In genomic region chr5:119397518-119398380, GRCh38 we compare ENCODE assay signal across 8 cellular contexts. TPM values are rescaled to one million over a fixed set of nuclear protein-coding genes. Genes with fewer than 3 reads are reported as not detected.
DNase-seq lines count a peak whose midpoint lies in the region; ATAC-seq and TF ChIP-seq lines count a peak whose summit lies in the region.

No MANE protein-coding gene starts in this region.

- WGBS in prostate gland: 71% methylated on average over 10 of the region's 10 CpGs
- WGBS in endodermal cell (ENCODE audit: insufficient coverage in 1 of 2, insufficient read length in 1 of 2), 2 experiments: 95 to 97% methylated on average over 7 to 10 of the region's 10 CpGs

- H3K9me3 ChIP-seq in adipocyte (ENCODE audit: control insufficient read depth, low read length) (no peaks in the 10 kb centered on the region), skeletal muscle tissue (ENCODE audit: control insufficient read depth in 3 of 3, low read length in 3 of 3) (no peaks in the 10 kb centered on the region), prostate gland (no peaks in the 10 kb centered on the region), endodermal cell (ENCODE audit: control insufficient read depth, low read length) (no peaks in the 10 kb centered on the region)

- H3K27me3 ChIP-seq in adipocyte (replicated peaks; ENCODE audit: control insufficient read depth, insufficient read depth, low read length) (no peaks in the 10 kb centered on the region), skeletal muscle tissue (ENCODE audit: control insufficient read depth in 3 of 3, insufficient read depth in 3 of 3, low read length in 3 of 3) (no peaks in the 10 kb centered on the region), prostate gland (replicated peaks; ENCODE audit: insufficient read depth) (no peaks in the 10 kb centered on the region), endodermal cell (ENCODE audit: control insufficient read depth, insufficient read depth, low read length, poor library complexity, severe bottlenecking) (no peaks in the 10 kb centered on the region)

- ATAC-seq in GM19463 (IDR thresholded peaks at IDR 0.05; ENCODE audit: unreplicated experiment) (peak; percentile 50), HG03457 (IDR thresholded peaks at IDR 0.05; ENCODE audit: unreplicated experiment) (peak; percentile 68)

- intact Hi-C loops in prostate gland (cut with DNase I): loop anchor here (5.0 kb wide), 1 partner anchor 130 kb away; no protein-coding TSS in a partner anchor

- H3K36me3 ChIP-seq in adipocyte (ENCODE audit: control insufficient read depth, insufficient read depth, low read length, severe bottlenecking) (no peaks in the 10 kb centered on the region), skeletal muscle tissue (ENCODE audit: control insufficient read depth in 3 of 3, insufficient read depth in 3 of 3, low read length in 3 of 3) (no peaks in the 10 kb centered on the region), prostate gland (no peaks in the 10 kb centered on the region), endodermal cell (ENCODE audit: control insufficient read depth, insufficient read depth, low read length) (peaks cover 31% of the 10 kb centered on the region)

- H3K27me3 Mint-ChIP-seq in endodermal cell (ENCODE audit: insufficient read depth): no peaks in the 10 kb centered on the region

- H3K27ac ChIP-seq in skeletal muscle tissue (ENCODE audit: low read depth, low read length): peak overlapping the region; percentile 31
- H3K27ac ChIP-seq in prostate gland: no peak overlapping the region
- H3K27ac ChIP-seq in endodermal cell (ENCODE audit: low read depth, low read length): no peak overlapping the region

- H3K9ac ChIP-seq in adipocyte (ENCODE audit: low read length) (peak overlapping the region; percentile 75), skeletal muscle tissue (ENCODE audit: low read depth in 1 of 3, low read length in 3 of 3) (no peak overlapping the region), endodermal cell (ENCODE audit: extremely low read depth, low read length, poor library complexity, severe bottlenecking) (no peak overlapping the region)

- H3K4me3 ChIP-seq in adipocyte (ENCODE audit: low read length) (peak overlapping the region; percentile 58), skeletal muscle tissue (ENCODE audit: low read length in 3 of 3) (no peak overlapping the region), prostate gland (no peak overlapping the region), endodermal cell (ENCODE audit: low read length) (no peak overlapping the region)

- H3K36me3 Mint-ChIP-seq in endodermal cell (ENCODE audit: low read depth): peaks cover 16% of the 10 kb centered on the region

- H3K4me1 Mint-ChIP-seq in endodermal cell: peaks cover 3% of the 10 kb centered on the region

- TF ChIP-seq POLR2A in prostate gland (IDR thresholded peaks at IDR 0.05): no peak

- H3K4me3 Mint-ChIP-seq in endodermal cell: no peak overlapping the region

- peaks cover 51% of the 10 kb centered on the region for H3K4me1 ChIP-seq in adipocyte (ENCODE audit: control insufficient read depth, insufficient read depth, low read length)
- no peaks in the 10 kb centered on the region for H3K4me1 ChIP-seq in skeletal muscle tissue (ENCODE audit: control insufficient read depth in 3 of 3, insufficient read depth in 3 of 3, low read length in 3 of 3)
- H3K4me1 ChIP-seq in prostate gland (replicated peaks): no peaks in the 10 kb centered on the region
- no peaks in the 10 kb centered on the region for H3K4me1 ChIP-seq in endodermal cell (ENCODE audit: control insufficient read depth, insufficient read depth, low read length)

- no peaks in the 10 kb centered on the region for H3K9me3 Mint-ChIP-seq in endodermal cell

- TF ChIP-seq CTCF in prostate gland (IDR thresholded peaks at IDR 0.05) (no peak), endodermal cell (conservative IDR thresholded peaks at IDR 0.05) (no peak)

- no peak overlapping the region for H3K27ac Mint-ChIP-seq in endodermal cell

- DNase-seq in DMS 273 treated with DMSO at 0.1 percent for 48 hours (lab: John Stamatoyannopoulos, UW) (peak; percentile 29), adipocyte (ENCODE audit: low read depth) (peak; percentile 76), midbrain (lab: John Stamatoyannopoulos, UW) (no peak), prostate gland (ENCODE audit: low spot score) (no peak), endodermal cell (no peak)

RNA-seq across cellular contexts. Expression of gene TNFAIP8, which starts 41.9 kb away (rescaled TPM):
- total RNA-seq in skeletal muscle tissue (18.8 TPM), prostate gland (10 to 100 TPM; 21.6 to 40.0 TPM), endodermal cell (10 to 100 TPM; 29.6 to 39.5 TPM)
- polyA plus RNA-seq in endodermal cell (2013, experiment 1 of 2): 16.1 TPM
- 14.5 TPM for polyA plus RNA-seq in endodermal cell (2013, experiment 2 of 2)

RNA-seq across cellular contexts. Expression of gene HSD17B4, which starts 54.5 kb away (rescaled TPM):
- total RNA-seq in skeletal muscle tissue: 142 TPM
- 100 to 1,000 TPM in 1 of 2 donors, 10 to 100 TPM in 1; 93.7 to 225 TPM for total RNA-seq in prostate gland
- total RNA-seq in endodermal cell: 100 to 1,000 TPM; 453 to 480 TPM
- 154 TPM for polyA plus RNA-seq in endodermal cell (2013, experiment 1 of 2)
- polyA plus RNA-seq in endodermal cell (2013, experiment 2 of 2): 158 TPM

Comparison
In these comparisons a context has a peak if more than half of its experiments do, and no peak if none do; other contexts are left out.
1. DNase-seq: peak in DMS 273 treated with DMSO at 0.1 percent for 48 hours (single experiment) and adipocyte (single experiment); none in midbrain (single experiment), prostate gland (single experiment) and endodermal cell (single experiment).